In the genomic region with DNA sequence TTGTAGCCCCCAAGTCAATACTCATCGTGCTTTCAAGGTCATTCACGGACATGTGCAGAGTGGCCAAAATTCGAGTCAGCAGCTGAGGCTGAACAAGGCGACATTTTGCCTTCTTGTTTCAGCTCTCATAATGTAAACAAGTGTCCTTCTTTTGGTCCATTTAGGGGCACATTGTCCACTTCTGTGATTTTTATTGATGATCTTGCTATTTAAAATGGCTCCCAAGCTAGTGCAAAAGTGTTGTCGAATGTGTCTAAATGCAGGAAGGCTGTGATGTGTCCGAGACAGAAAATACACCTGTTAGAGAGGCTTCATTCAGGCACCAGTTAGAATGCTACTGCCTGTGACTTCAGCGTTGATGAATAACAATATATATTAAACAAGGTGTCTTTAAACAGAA, we compare ENCODE assay signal across 30 cellular contexts.
"Had no signal": no experiment of that assay in that cellular context is flagged by ENCODE, and none has a peak within 500 bp of the region (broad histone marks: within the 10 kb centered on the region; RNA-seq: fewer than 3 reads in every experiment).

No MANE protein-coding gene starts in this region.

- ATAC-seq: activated T-helper 17 cell treated with anti-CD3 and anti-CD28 coated beads, Interleukin-2, amount 50 U/mL, for 72 hours; effector memory CD8-positive, alpha-beta T cell; foreskin keratinocyte; gastrocnemius medialis; heart left ventricle had no signal

- H3K9me3 ChIP-seq: esophagus muscularis mucosa, gastrocnemius medialis, heart left ventricle had no signal

- H3K36me3 ChIP-seq: brain microvascular endothelial cell, esophagus muscularis mucosa, gastrocnemius medialis, heart left ventricle had no signal

- FAIRE-seq: astrocyte, bronchial epithelial cell had no signal

- H3K4me3 ChIP-seq: esophagus muscularis mucosa, gastrocnemius medialis, heart left ventricle had no signal

- H3K4me1 ChIP-seq: esophagus muscularis mucosa, gastrocnemius medialis had no signal

- DNase-seq: activated CD4-positive, alpha-beta memory T cell treated with anti-CD3 and anti-CD28 coated beads, Interleukin-2, amount 10 ng/mL, durations not matched to agents 7 days and 5 days; activated CD4-positive, alpha-beta T cell treated with anti-CD3 and anti-CD28 coated beads for 1 hour; activated CD4-positive, alpha-beta T cell treated with anti-CD3 and anti-CD28 coated beads for 4 hours; activated CD4-positive, alpha-beta T cell treated with anti-CD3 and anti-CD28 coated beads, Interleukin-2, amount 10 ng/mL, durations not matched to agents 7 days and 5 days; activated CD4-positive, alpha-beta T cell treated with anti-CD3 and anti-CD28 coated beads, Interleukin-2, amount 50 U/mL, for 4 hours; activated CD4-positive, CD25-positive, alpha-beta regulatory T cell; activated CD8-positive, alpha-beta memory T cell treated with anti-CD3 and anti-CD28 coated beads, Interleukin-2, amount 50 U/mL, for 48 hours; activated effector memory CD4-positive, alpha-beta T cell treated with Interleukin-2 at 50 U/mL for 16 hours; activated gamma-delta T cell treated with Interleukin-2 at 50 U/mL for 16 hours; activated naive CD4-positive, alpha-beta T cell treated with anti-CD3 and anti-CD28 coated beads, Interleukin-2, amount 50 U/mL, for 16 hours; activated naive CD4-positive, alpha-beta T cell treated with Interleukin-2 at 50 U/mL for 16 hours; activated T-cell treated with anti-CD3 and anti-CD28 coated beads for 4 hours; activated T-cell treated with anti-CD3 and anti-CD28 coated beads, Interleukin-2, amount 50 U/mL, for 24 hours; amniotic stem cell; anterior cingulate cortex; brain microvascular endothelial cell; cortex of kidney; dermis blood vessel endothelial cell; effector CD4-positive, alpha-beta T cell; effector memory CD8-positive, alpha-beta T cell; erythroblast; foreskin keratinocyte; gastrocnemius medialis; glutamatergic neuron; heart left ventricle; T-helper 2 cell had no signal

- H3K27ac ChIP-seq: brain microvascular endothelial cell, esophagus muscularis mucosa, foreskin keratinocyte, gastrocnemius medialis, heart left ventricle had no signal

- H3K27me3 ChIP-seq: brain microvascular endothelial cell, esophagus muscularis mucosa, foreskin keratinocyte, gastrocnemius medialis, heart left ventricle had no signal
